ENCODE assay signal across 11 cellular contexts in the genomic region with DNA sequence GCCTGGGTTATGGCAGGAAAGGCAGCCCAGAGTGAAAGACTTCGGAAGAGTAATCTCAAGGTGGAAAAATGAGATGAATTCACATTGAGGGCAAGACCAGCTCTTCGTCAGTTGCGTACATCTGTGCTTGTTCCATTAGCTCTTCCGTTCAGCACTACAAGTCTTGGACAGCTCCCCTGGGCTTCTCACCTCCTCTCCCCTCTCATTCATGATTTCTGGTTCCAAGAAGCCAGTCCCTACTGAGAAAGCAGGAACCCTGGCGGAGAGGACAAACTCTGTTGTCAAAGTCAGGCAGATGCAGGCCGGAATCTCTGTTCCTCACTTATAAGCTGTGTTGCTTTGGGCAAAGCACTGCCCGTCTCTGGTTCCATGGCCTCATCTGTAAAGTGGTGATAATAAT.
DNase-seq lines count a peak whose midpoint lies in the region; ATAC-seq and TF ChIP-seq lines count a peak whose summit lies in the region.
"Had no signal": no experiment of that assay in that cellular context is flagged by ENCODE, and none has a peak within 500 bp of the region (broad histone marks: within the 10 kb centered on the region; RNA-seq: fewer than 3 reads in every experiment).

No MANE protein-coding gene starts in this region.

- peak; percentile 21 for DNase-seq in activated CD8-positive, alpha-beta memory T cell treated with anti-CD3 and anti-CD28 coated beads for 24 hours
- DNase-seq in activated CD8-positive, alpha-beta memory T cell treated with anti-CD3 and anti-CD28 coated beads, Interleukin-2, amount 50 U/mL, for 48 hours = no peak
- DNase-seq in fibroblast of gingiva (ENCODE audit: low read depth) (peak; percentile 22), skeletal muscle cell (ENCODE audit: low read depth) (peak; percentile 13), hypothalamus (lab: John Stamatoyannopoulos, UW) (no peak)
- DNase-seq: activated naive CD4-positive, alpha-beta T cell treated with anti-CD3 and anti-CD28 coated beads, Interleukin-2, amount 50 U/mL, for 16 hours; stimulated activated CD4-positive, alpha-beta T cell treated with anti-CD3 and anti-CD28 coated beads, Interleukin-1b, Interleukin-23, amount 100 ng/mL, for 48 hours had no signal

- ATAC-seq in HG03378 (IDR thresholded peaks at IDR 0.05; ENCODE audit: unreplicated experiment) (no peak), HG03025 (IDR thresholded peaks at IDR 0.05; ENCODE audit: low FRiP score, unreplicated experiment) (no peak)

- no peak overlapping the region for H3K4me3 ChIP-seq in skeletal muscle cell (ENCODE audit: low read depth, low read length)
- H3K4me3 ChIP-seq: PC-9 had no signal

TF ChIP-seq in PFSK-1, 5 proteins besides CTCF, POLR2A, EP300 and RAD21:
- TF ChIP-seq SIN3A (IDR thresholded peaks at IDR 0.05; ENCODE audit: borderline replicate concordance, insufficient read depth, low read length) (no peak), POLR2AphosphoS5 (IDR thresholded peaks at IDR 0.05; ENCODE audit: low read depth, low read length) (no peak), TAF1 (IDR thresholded peaks at IDR 0.05; ENCODE audit: borderline replicate concordance, insufficient read depth, low read length) (no peak), FOXP2 (optimal IDR thresholded peaks at IDR 0.05; ENCODE audit: borderline replicate concordance, extremely low read depth, extremely low read length, insufficient read depth) (no peak)
- TF ChIP-seq, protein P1, sequence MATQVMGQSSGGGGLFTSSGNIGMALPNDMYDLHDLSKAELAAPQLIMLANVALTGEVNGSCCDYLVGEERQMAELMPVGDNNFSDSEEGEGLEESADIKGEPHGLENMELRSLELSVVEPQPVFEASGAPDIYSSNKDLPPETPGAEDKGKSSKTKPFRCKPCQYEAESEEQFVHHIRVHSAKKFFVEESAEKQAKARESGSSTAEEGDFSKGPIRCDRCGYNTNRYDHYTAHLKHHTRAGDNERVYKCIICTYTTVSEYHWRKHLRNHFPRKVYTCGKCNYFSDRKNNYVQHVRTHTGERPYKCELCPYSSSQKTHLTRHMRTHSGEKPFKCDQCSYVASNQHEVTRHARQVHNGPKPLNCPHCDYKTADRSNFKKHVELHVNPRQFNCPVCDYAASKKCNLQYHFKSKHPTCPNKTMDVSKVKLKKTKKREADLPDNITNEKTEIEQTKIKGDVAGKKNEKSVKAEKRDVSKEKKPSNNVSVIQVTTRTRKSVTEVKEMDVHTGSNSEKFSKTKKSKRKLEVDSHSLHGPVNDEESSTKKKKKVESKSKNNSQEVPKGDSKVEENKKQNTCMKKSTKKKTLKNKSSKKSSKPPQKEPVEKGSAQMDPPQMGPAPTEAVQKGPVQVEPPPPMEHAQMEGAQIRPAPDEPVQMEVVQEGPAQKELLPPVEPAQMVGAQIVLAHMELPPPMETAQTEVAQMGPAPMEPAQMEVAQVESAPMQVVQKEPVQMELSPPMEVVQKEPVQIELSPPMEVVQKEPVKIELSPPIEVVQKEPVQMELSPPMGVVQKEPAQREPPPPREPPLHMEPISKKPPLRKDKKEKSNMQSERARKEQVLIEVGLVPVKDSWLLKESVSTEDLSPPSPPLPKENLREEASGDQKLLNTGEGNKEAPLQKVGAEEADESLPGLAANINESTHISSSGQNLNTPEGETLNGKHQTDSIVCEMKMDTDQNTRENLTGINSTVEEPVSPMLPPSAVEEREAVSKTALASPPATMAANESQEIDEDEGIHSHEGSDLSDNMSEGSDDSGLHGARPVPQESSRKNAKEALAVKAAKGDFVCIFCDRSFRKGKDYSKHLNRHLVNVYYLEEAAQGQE (IDR thresholded peaks at IDR 0.05; ENCODE audit: insufficient read depth in 1 of 2, low read depth in 2 of 2, low read length in 2 of 2) = peak; percentile 85 to 94

Comparison
In these comparisons a context has a peak if more than half of its experiments do, and no peak if none do; other contexts are left out.
1. DNase-seq: peak in activated CD8-positive, alpha-beta memory T cell treated with anti-CD3 and anti-CD28 coated beads for 24 hours (single experiment), fibroblast of gingiva (single experiment) and skeletal muscle cell (single experiment); none in activated CD8-positive, alpha-beta memory T cell treated with anti-CD3 and anti-CD28 coated beads, Interleukin-2, amount 50 U/mL, for 48 hours (single experiment) and hypothalamus (0 of 51).